In genomic region chr3:59522550-59522949, GRCh38 we compare ENCODE assay signal across 8 cellular contexts.
"Had no signal": no experiment of that assay in that cellular context is flagged by ENCODE, and none has a peak within 500 bp of the region (broad histone marks: within the 10 kb centered on the region; RNA-seq: fewer than 3 reads in every experiment).

No MANE protein-coding gene starts in this region.

- H2AFZ ChIP-seq: GM23248 had no signal

- H3K9me3 ChIP-seq: HAP-1 had no signal

- H3K27ac ChIP-seq: GM23248, HL-60 had no signal

- H3K4me1 ChIP-seq: HAP-1 had no signal

- ATAC-seq: HCT116, HepG2 had no signal

- H3K36me3 ChIP-seq: HAP-1 had no signal

- H3K9ac ChIP-seq: GM23248 had no signal

- H3K4me3 ChIP-seq: GM23248, HAP-1 had no signal

- DNase-seq: GM23248, GOT3, H7, HFFc6 had no signal
